ENCODE assay signal across 29 cellular contexts in the genomic region with DNA sequence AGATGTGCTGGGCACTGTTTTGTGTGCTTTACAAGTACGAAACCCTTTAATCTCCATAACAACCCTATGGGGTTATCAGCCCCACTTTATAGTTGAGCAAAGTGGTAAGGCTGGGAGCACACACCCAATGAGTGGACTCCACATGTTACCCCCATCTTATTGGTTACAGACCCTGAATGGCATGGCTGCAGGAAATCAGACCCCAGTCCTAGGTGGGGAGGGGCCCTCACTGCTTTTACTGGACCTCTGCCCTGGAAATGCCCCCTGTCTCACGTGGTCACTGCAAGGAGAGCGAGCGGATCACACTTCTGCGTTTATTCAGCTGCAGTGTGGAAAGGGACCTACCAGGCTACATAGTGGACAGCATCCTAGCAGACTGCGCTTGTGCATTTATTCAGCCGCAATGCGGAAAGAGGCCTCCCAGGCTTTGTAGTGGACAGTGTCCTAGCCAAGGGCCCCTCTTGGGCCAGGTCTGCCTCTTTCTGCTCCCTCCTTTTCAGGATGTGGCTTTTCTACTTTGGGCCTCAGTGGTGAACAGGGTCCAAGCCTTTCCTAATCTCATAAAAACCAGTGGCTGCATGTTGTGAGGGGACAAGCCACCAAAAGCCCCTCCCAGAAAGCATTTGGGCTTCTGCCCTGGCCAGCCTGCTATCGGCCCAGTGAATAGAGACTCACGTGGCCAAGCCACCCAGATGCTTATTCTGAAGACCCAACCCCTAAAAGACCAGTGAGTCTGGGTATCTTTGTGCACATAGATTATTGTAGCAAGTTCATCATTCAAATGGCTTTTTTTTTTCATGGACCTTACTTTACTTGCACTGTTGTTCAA.
"Had no signal": no experiment of that assay in that cellular context is flagged by ENCODE, and none has a peak within 500 bp of the region (broad histone marks: within the 10 kb centered on the region; RNA-seq: fewer than 3 reads in every experiment).

No MANE protein-coding gene starts in this region.

- H3K9me3 Mint-ChIP-seq: activated CD4-positive, alpha-beta memory T cell treated with anti-CD3 and anti-CD28 coated beads for 36 hours; activated CD4-positive, alpha-beta T cell treated with anti-CD3 and anti-CD28 coated beads, Interleukin-2, amount 10 ng/mL, durations not matched to agents 24 days and 14 days; activated naive CD8-positive, alpha-beta T cell treated with anti-CD3 and anti-CD28 coated beads, Interleukin-2, amount 10 ng/mL, durations not matched to agents 7 days and 5 days; activated T-cell treated with anti-CD3 and anti-CD28 coated beads, Interleukin-2, amount 50 U/mL, for 24 hours; activated T-cell treated with anti-CD3 and anti-CD28 coated beads, Interleukin-2, amount 50 U/mL, for 72 hours; dendritic cell treated with granulocyte-macrophage colony-stimulating factor and Interleukin-4, amounts not matched to agents 40 ng/mL and 50 ng/mL, for 4 days had no signal

- H3K4me1 Mint-ChIP-seq: activated CD4-positive, alpha-beta T cell treated with anti-CD3 and anti-CD28 coated beads for 36 hours; activated CD4-positive, alpha-beta T cell treated with anti-CD3 and anti-CD28 coated beads, Interleukin-2, amount 10 ng/mL, durations not matched to agents 24 days and 14 days; activated naive CD4-positive, alpha-beta T cell treated with anti-CD3 and anti-CD28 coated beads, Interleukin-2, amount 10 ng/mL, durations not matched to agents 7 days and 5 days; activated naive CD8-positive, alpha-beta T cell treated with anti-CD3 and anti-CD28 coated beads, Interleukin-2, amount 10 ng/mL, durations not matched to agents 7 days and 5 days had no signal

- H3K9me3 ChIP-seq: ascending aorta, breast epithelium, colonic mucosa, esophagus squamous epithelium, gastroesophageal sphincter had no signal

- H3K4me3 ChIP-seq: ascending aorta, breast epithelium, cardiac muscle cell, colonic mucosa, dorsolateral prefrontal cortex, esophagus squamous epithelium, gastroesophageal sphincter had no signal

- H3K4me1 ChIP-seq: ascending aorta, breast epithelium, colonic mucosa, esophagus squamous epithelium, gastroesophageal sphincter had no signal

- H3K4me3 Mint-ChIP-seq: activated CD4-positive, alpha-beta memory T cell treated with anti-CD3 and anti-CD28 coated beads for 36 hours; activated CD4-positive, alpha-beta T cell treated with anti-CD3 and anti-CD28 coated beads for 36 hours; activated CD4-positive, alpha-beta T cell treated with anti-CD3 and anti-CD28 coated beads, Interleukin-2, amount 10 ng/mL, durations not matched to agents 24 days and 14 days; activated CD8-positive, alpha-beta T cell treated with anti-CD3 and anti-CD28 coated beads, Interleukin-2, amount 10 ng/mL, durations not matched to agents 7 days and 5 days; activated naive CD4-positive, alpha-beta T cell treated with anti-CD3 and anti-CD28 coated beads, Interleukin-2, amount 10 ng/mL, durations not matched to agents 7 days and 5 days; activated naive CD8-positive, alpha-beta T cell treated with anti-CD3 and anti-CD28 coated beads, Interleukin-2, amount 10 ng/mL, durations not matched to agents 7 days and 5 days; activated T-cell treated with anti-CD3 and anti-CD28 coated beads, Interleukin-2, amount 50 U/mL, for 24 hours; activated T-cell treated with anti-CD3 and anti-CD28 coated beads, Interleukin-2, amount 50 U/mL, for 72 hours; brain; dendritic cell treated with granulocyte-macrophage colony-stimulating factor and Interleukin-4, amounts not matched to agents 40 ng/mL and 50 ng/mL, for 4 days had no signal

- H3K36me3 Mint-ChIP-seq: activated CD4-positive, alpha-beta memory T cell treated with anti-CD3 and anti-CD28 coated beads for 36 hours; activated naive CD4-positive, alpha-beta T cell treated with anti-CD3 and anti-CD28 coated beads, Interleukin-2, amount 10 ng/mL, durations not matched to agents 7 days and 5 days; activated naive CD4-positive, alpha-beta T cell treated with anti-CD3 and anti-CD28 coated beads, Interleukin-2, amount 50 U/mL, for 72 hours; activated naive CD8-positive, alpha-beta T cell treated with anti-CD3 and anti-CD28 coated beads, Interleukin-2, amount 10 ng/mL, durations not matched to agents 7 days and 5 days; brain had no signal

- H3K27me3 Mint-ChIP-seq: activated CD4-positive, alpha-beta memory T cell treated with anti-CD3 and anti-CD28 coated beads for 36 hours; activated CD4-positive, alpha-beta T cell treated with anti-CD3 and anti-CD28 coated beads, Interleukin-2, amount 10 ng/mL, durations not matched to agents 24 days and 14 days; activated naive CD4-positive, alpha-beta T cell treated with anti-CD3 and anti-CD28 coated beads, Interleukin-2, amount 10 ng/mL, durations not matched to agents 7 days and 5 days; activated naive CD8-positive, alpha-beta T cell treated with anti-CD3 and anti-CD28 coated beads, Interleukin-2, amount 10 ng/mL, durations not matched to agents 7 days and 5 days; activated T-cell treated with anti-CD3 and anti-CD28 coated beads, Interleukin-2, amount 50 U/mL, for 24 hours; dendritic cell treated with granulocyte-macrophage colony-stimulating factor and Interleukin-4, amounts not matched to agents 40 ng/mL and 50 ng/mL, for 4 days had no signal

- H3K27ac Mint-ChIP-seq: activated CD4-positive, alpha-beta memory T cell treated with anti-CD3 and anti-CD28 coated beads for 36 hours; activated CD4-positive, alpha-beta T cell treated with anti-CD3 and anti-CD28 coated beads for 36 hours; activated CD4-positive, alpha-beta T cell treated with anti-CD3 and anti-CD28 coated beads, Interleukin-2, amount 10 ng/mL, durations not matched to agents 24 days and 14 days; activated CD8-positive, alpha-beta T cell treated with anti-CD3 and anti-CD28 coated beads, Interleukin-2, amount 10 ng/mL, durations not matched to agents 7 days and 5 days; activated naive CD4-positive, alpha-beta T cell treated with anti-CD3 and anti-CD28 coated beads, Interleukin-2, amount 10 ng/mL, durations not matched to agents 7 days and 5 days; activated naive CD4-positive, alpha-beta T cell treated with anti-CD3 and anti-CD28 coated beads, Interleukin-2, amount 50 U/mL, for 72 hours; activated naive CD8-positive, alpha-beta T cell treated with anti-CD3 and anti-CD28 coated beads, Interleukin-2, amount 10 ng/mL, durations not matched to agents 7 days and 5 days; activated T-cell treated with anti-CD3 and anti-CD28 coated beads, Interleukin-2, amount 50 U/mL, for 24 hours; activated T-cell treated with anti-CD3 and anti-CD28 coated beads, Interleukin-2, amount 50 U/mL, for 72 hours; brain; dendritic cell treated with granulocyte-macrophage colony-stimulating factor and Interleukin-4, amounts not matched to agents 40 ng/mL and 50 ng/mL, for 4 days had no signal

- H3K27ac ChIP-seq: ascending aorta, breast epithelium, cardiac muscle cell, colonic mucosa, dorsolateral prefrontal cortex, esophagus squamous epithelium, gastroesophageal sphincter had no signal

- H3K27me3 ChIP-seq: ascending aorta, breast epithelium, cardiac muscle cell, colonic mucosa, esophagus squamous epithelium had no signal

- DNase-seq: activated CD4-positive, alpha-beta memory T cell treated with anti-CD3 and anti-CD28 coated beads for 36 hours; activated CD4-positive, alpha-beta T cell treated with anti-CD3 and anti-CD28 coated beads for 36 hours; activated CD4-positive, alpha-beta T cell treated with anti-CD3 and anti-CD28 coated beads, Interleukin-2, amount 10 ng/mL, durations not matched to agents 24 days and 14 days; activated CD4-positive, CD25-positive, alpha-beta regulatory T cell; activated CD4-positive, CD25-positive, alpha-beta regulatory T cell treated with anti-CD3 and anti-CD28 coated beads, Interleukin-2, amount 50 U/mL, for 72 hours; activated CD8-positive, alpha-beta T cell treated with anti-CD3 and anti-CD28 coated beads, Interleukin-2, amount 10 ng/mL, durations not matched to agents 7 days and 5 days; activated gamma-delta T cell; activated naive CD4-positive, alpha-beta T cell; activated naive CD4-positive, alpha-beta T cell treated with anti-CD3 and anti-CD28 coated beads, Interleukin-2, amount 10 ng/mL, durations not matched to agents 7 days and 5 days; activated naive CD8-positive, alpha-beta T cell treated with anti-CD3 and anti-CD28 coated beads, Interleukin-2, amount 10 ng/mL, durations not matched to agents 7 days and 5 days; activated T-cell treated with anti-CD3 and anti-CD28 coated beads for 4 hours; activated T-cell treated with anti-CD3 and anti-CD28 coated beads, Interleukin-2, amount 50 U/mL, for 24 hours; activated T-cell treated with anti-CD3 and anti-CD28 coated beads, Interleukin-2, amount 50 U/mL, for 72 hours; central memory CD4-positive, alpha-beta T cell; cerebellar nuclear complex; colonic mucosa; dorsolateral prefrontal cortex; effector memory CD4-positive, alpha-beta T cell; erythroblast; esophagus squamous epithelium; foreskin melanocyte; T-helper 2 cell had no signal

- ATAC-seq: activated CD4-positive, alpha-beta T cell treated with anti-CD3 and anti-CD28 coated beads for 36 hours; activated CD8-positive, alpha-beta T cell treated with anti-CD3 and anti-CD28 coated beads, Interleukin-2, amount 10 ng/mL, durations not matched to agents 7 days and 5 days; activated naive CD4-positive, alpha-beta T cell treated with anti-CD3 and anti-CD28 coated beads, Interleukin-2, amount 50 U/mL, for 72 hours; activated T-cell treated with anti-CD3 and anti-CD28 coated beads, Interleukin-2, amount 50 U/mL, for 72 hours; gastroesophageal sphincter had no signal

- H3K36me3 ChIP-seq: ascending aorta, breast epithelium, cardiac muscle cell, colonic mucosa, esophagus squamous epithelium, gastroesophageal sphincter had no signal
